In genomic region chr1:159941867-159942560, GRCh38 we compare ENCODE assay signal across 1 cellular context.
TF ChIP-seq lines count a peak whose summit lies in the region.

No MANE protein-coding gene starts in this region.

TF ChIP-seq in H1, 55 proteins besides CTCF, POLR2A, EP300 and RAD21:
- TF ChIP-seq TEAD4 (IDR thresholded peaks at IDR 0.05; ENCODE audit: low read depth, low read length) (no peak), SP4 (IDR thresholded peaks at IDR 0.05; ENCODE audit: low read length) (no peak), SIRT6 (IDR thresholded peaks at IDR 0.05; ENCODE audit: low read length) (no peak), ZNF274 (IDR thresholded peaks at IDR 0.05; ENCODE audit: borderline replicate concordance, extremely low read depth, low read length) (no peak), PHF8 (conservative IDR thresholded peaks at IDR 0.05; ENCODE audit: low read depth, low read length) (no peak), GABPA (IDR thresholded peaks at IDR 0.05; ENCODE audit: borderline replicate concordance, insufficient read depth, low read length) (no peak), CBX5 (IDR thresholded peaks at IDR 0.05; ENCODE audit: low read depth, low read length) (no peak), SP2 (IDR thresholded peaks at IDR 0.05; ENCODE audit: low read length) (no peak), HDAC2 (IDR thresholded peaks at IDR 0.05; ENCODE audit: borderline replicate concordance in 1 of 2, low read depth in 2 of 2, low read length in 2 of 2) (no peak), CBX8 (IDR thresholded peaks at IDR 0.05; ENCODE audit: borderline replicate concordance, low read depth, low read length) (no peak), SRF (IDR thresholded peaks at IDR 0.05; ENCODE audit: low read depth, low read length) (no peak), EZH2 (IDR thresholded peaks at IDR 0.05; ENCODE audit: low read depth, low read length, severe bottlenecking) (no peak), MAX (IDR thresholded peaks at IDR 0.05) (no peak), CTBP2 (IDR thresholded peaks at IDR 0.05; ENCODE audit: borderline replicate concordance, insufficient read depth, insufficient read length, low read length) (no peak), ASH2L (IDR thresholded peaks at IDR 0.05; ENCODE audit: low read length) (no peak), SIX5 (IDR thresholded peaks at IDR 0.05; ENCODE audit: low read depth, low read length) (no peak)
